In genomic region chr7:68613405-68613804, GRCh38 we compare ENCODE assay signal across 16 cellular contexts.
DNase-seq lines count a peak whose midpoint lies in the region; ATAC-seq and TF ChIP-seq lines count a peak whose summit lies in the region.
"Had no signal": no experiment of that assay in that cellular context is flagged by ENCODE, and none has a peak within 500 bp of the region (broad histone marks: within the 10 kb centered on the region; RNA-seq: fewer than 3 reads in every experiment).

No MANE protein-coding gene starts in this region.

- no peaks in the 10 kb centered on the region for H3K9me2 ChIP-seq in OCI-LY7 (ENCODE audit: insufficient read depth, low read length)

- H2BK12ac ChIP-seq in neuronal stem cell (ENCODE audit: low read length) = no peak overlapping the region

- H2AK5ac ChIP-seq in neuronal stem cell (ENCODE audit: low read depth, low read length) = no peak overlapping the region

- H4K20me1 ChIP-seq in OCI-LY7 (ENCODE audit: insufficient read depth, low read length) = no peaks in the 10 kb centered on the region

- H3K4ac ChIP-seq in neuronal stem cell (ENCODE audit: low read length) = no peak overlapping the region

- no peak overlapping the region for H3K14ac ChIP-seq in neuronal stem cell (ENCODE audit: low read length)

- no peak for TF ChIP-seq POLR2A in uterus (IDR thresholded peaks at IDR 0.05)

- no peaks in the 10 kb centered on the region for H3K79me1 ChIP-seq in neuronal stem cell (ENCODE audit: low read depth, low read length)

- no TSS peak for BruUV-seq in OCI-LY7 (replicated peaks; lab: Mats Ljungman, UMichigan)

- H3K27me3 ChIP-seq in neuronal stem cell (ENCODE audit: control insufficient read depth in 3 of 3, insufficient read depth in 3 of 3, low read depth in 1 of 3, low read length in 3 of 3) = no peaks in the 10 kb centered on the region
- H3K27me3 ChIP-seq in uterus = no peaks in the 10 kb centered on the region

- no peak overlapping the region for H3K23ac ChIP-seq in neuronal stem cell (ENCODE audit: low read depth, low read length, poor library complexity)

- ATAC-seq in omental fat pad (ENCODE audit: low FRiP score) = no peak
- ATAC-seq: A549, Right ventricle myocardium inferior had no signal

- CTCF ChIA-PET in OCI-LY7 (lab: Charles Lee; ENCODE audit: unreplicated experiment) = no interaction called here

- H3K9me3 ChIP-seq in OCI-LY7 (ENCODE audit: low read length) (peaks cover 12% of the 10 kb centered on the region), neuronal stem cell (replicated peaks in 1 of 2; ENCODE audit: control insufficient read depth in 2 of 2, insufficient read depth in 1 of 2, low read depth in 1 of 2, low read length in 2 of 2) (no peaks in the 10 kb centered on the region), uterus (no peaks in the 10 kb centered on the region)

- H3K27ac ChIP-seq in OCI-LY7 (ENCODE audit: low read depth, low read length, poor library complexity, severe bottlenecking) = no peak overlapping the region
- H3K27ac ChIP-seq in neuronal stem cell (replicated peaks; ENCODE audit: low read length) = no peak overlapping the region
- no peak overlapping the region for H3K27ac ChIP-seq in uterus
- H3K27ac ChIP-seq: A549, epithelial cell of prostate had no signal

- no peak overlapping the region for H4K91ac ChIP-seq in neuronal stem cell (ENCODE audit: low read depth, low read length, poor library complexity)

- no peak overlapping the region for H3K4me2 ChIP-seq in OCI-LY7 (ENCODE audit: low read length)
- H3K4me2 ChIP-seq in neuronal stem cell (ENCODE audit: insufficient read depth, low read length, poor library complexity, severe bottlenecking) = no peak overlapping the region
- H3K4me2 ChIP-seq: A549 had no signal

- H3K4me3 ChIP-seq in OCI-LY7 (ENCODE audit: low read depth, low read length, poor library complexity, severe bottlenecking) = no peak overlapping the region
- no peak overlapping the region for H3K4me3 ChIP-seq in neuronal stem cell (ENCODE audit: low read length in 2 of 2)
- no peak overlapping the region for H3K4me3 ChIP-seq in uterus
- H3K4me3 ChIP-seq: A549 had no signal

- no CpG with 5 or more reads among the region's 6 CpGs for WGBS in neuronal stem cell (ENCODE audit: extremely low coverage in 2 of 2, insufficient read length in 2 of 2, insufficient replicate concordance in 1 of 2), 2 donors

- H2AFZ ChIP-seq in OCI-LY7 (ENCODE audit: low read length) (no peak overlapping the region), neuronal stem cell (ENCODE audit: low read length) (no peak overlapping the region)

- no peaks in the 10 kb centered on the region; the same call in 1 of the 2 replicates for H3K36me3 ChIP-seq in OCI-LY7 (ENCODE audit: insufficient read depth, low read length)
- no peaks in the 10 kb centered on the region for H3K36me3 ChIP-seq in neuronal stem cell (replicated peaks in 1 of 2; ENCODE audit: control insufficient read depth in 2 of 2, insufficient read depth in 2 of 2, low read length in 2 of 2)
- H3K36me3 ChIP-seq in uterus = no peaks in the 10 kb centered on the region

- no peak overlapping the region for H2BK15ac ChIP-seq in neuronal stem cell (ENCODE audit: low read length)

- DNase-seq in NCI-H748 (lab: John Stamatoyannopoulos, UW; ENCODE audit: unreplicated experiment) = peak; percentile 61
- DNase-seq in NCI-H748 treated with DMSO at 0.1 percent for 48 hours (lab: John Stamatoyannopoulos, UW) = no peak
- DNase-seq in NCI-H2029 treated with DMSO at 0.1 percent for 48 hours (lab: John Stamatoyannopoulos, UW) = peak; percentile 87
- peak; percentile 16 for DNase-seq in OCI-LY7 (ENCODE audit: low spot score)
- peak; percentile 12 for DNase-seq in neuronal stem cell (ENCODE audit: low spot score)
- no peak for DNase-seq in NCI-H1436 treated with DMSO at 0.1 percent for 48 hours (lab: John Stamatoyannopoulos, UW)
- no peak for DNase-seq in omental fat pad (ENCODE audit: low spot score)
- no peak for DNase-seq in uterus
- DNase-seq: activated naive CD8-positive, alpha-beta T cell treated with anti-CD3 and anti-CD28 coated beads for 36 hours; C1 segment of cervical spinal cord; DND-41; midbrain; stimulated activated CD4-positive, alpha-beta T cell treated with anti-CD3 and anti-CD28 coated beads, Interleukin-12 subunit alpha, Interleukin-12 subunit beta, amount 100 ng/mL, for 4 hours had no signal

- H3K79me2 ChIP-seq in OCI-LY7 (ENCODE audit: insufficient read depth, low read depth, low read length) = no peaks in the 10 kb centered on the region

- no peak overlapping the region for H3K18ac ChIP-seq in neuronal stem cell (ENCODE audit: low read length)

- no peak overlapping the region for H2BK5ac ChIP-seq in neuronal stem cell (ENCODE audit: low read length)

- TF ChIP-seq CTCF in OCI-LY7 (conservative IDR thresholded peaks at IDR 0.05; ENCODE audit: low read length) = no peak
- no peak for TF ChIP-seq CTCF in omental fat pad (IDR thresholded peaks at IDR 0.05)
- TF ChIP-seq CTCF in uterus (IDR thresholded peaks at IDR 0.05) = no peak

- no peak overlapping the region for H4K8ac ChIP-seq in neuronal stem cell (ENCODE audit: low read depth, low read length)

- no peaks in the 10 kb centered on the region for H3K4me1 ChIP-seq in OCI-LY7 (ENCODE audit: insufficient read depth, low read length, poor library complexity, severe bottlenecking)
- no peaks in the 10 kb centered on the region for H3K4me1 ChIP-seq in neuronal stem cell (ENCODE audit: control insufficient read depth in 2 of 2, insufficient read depth in 1 of 2, low read depth in 1 of 2, low read length in 2 of 2)
- H3K4me1 ChIP-seq in uterus = no peaks in the 10 kb centered on the region
- H3K4me1 ChIP-seq: A549 had no signal

- intact Hi-C loops in OCI-LY7 (cut with micrococcal nuclease; ENCODE audit: unreplicated experiment) = no loop called here
- intact Hi-C loops in uterus (cut with DNase I; ENCODE audit: low total_unique reads) = no loop called here

- no peak overlapping the region for H2BK120ac ChIP-seq in neuronal stem cell (ENCODE audit: low read depth, low read length)

- no peak overlapping the region for H3K9ac ChIP-seq in neuronal stem cell (ENCODE audit: low read depth, low read length, poor library complexity)

- POLR2A ChIA-PET in OCI-LY7 (lab: Charles Lee) = no interaction called here

Comparison
In these comparisons a context has a peak if more than half of its experiments do, and no peak if none do; other contexts are left out.
1. DNase-seq: peak in NCI-H748 (single experiment), NCI-H2029 treated with DMSO at 0.1 percent for 48 hours (single experiment), OCI-LY7 (single experiment) and neuronal stem cell (single experiment); none in NCI-H748 treated with DMSO at 0.1 percent for 48 hours (single experiment), NCI-H1436 treated with DMSO at 0.1 percent for 48 hours (single experiment), omental fat pad (single experiment) and uterus (0 of 2).